Comparison of ENCODE assay signal across 8 cellular contexts in genomic region chr7:130560972-130561371, GRCh38.
DNase-seq lines count a peak whose midpoint lies in the region; ATAC-seq and TF ChIP-seq lines count a peak whose summit lies in the region.

No MANE protein-coding gene starts in this region.

- H3K27ac Mint-ChIP-seq in nephron progenitor cell: no peak overlapping the region

- no peak overlapping the region for H3K27ac ChIP-seq in cardiac muscle cell
- H3K27ac ChIP-seq in epithelial cell of prostate: no peak overlapping the region

- intact Hi-C loops in cardiac septum (cut with DNase I): no loop called here

- H3K9me3 ChIP-seq in cardiac muscle cell (ENCODE audit: low read depth): no peaks in the 10 kb centered on the region

- no peak overlapping the region for H3K4me3 Mint-ChIP-seq in nephron progenitor cell

- ATAC-seq in HG02852 (IDR thresholded peaks at IDR 0.05; ENCODE audit: unreplicated experiment): peak; percentile 79

- H3K4me1 Mint-ChIP-seq in nephron progenitor cell: no peaks in the 10 kb centered on the region

- peaks cover 9% of the 10 kb centered on the region for H3K36me3 ChIP-seq in cardiac muscle cell

- TF ChIP-seq CTCF in cardiac muscle cell (IDR thresholded peaks at IDR 0.05; ENCODE audit: low read depth, low read length): peak; percentile 26
- TF ChIP-seq CTCF in nephron progenitor cell (IDR thresholded peaks at IDR 0.05): no peak

- no peaks in the 10 kb centered on the region for H3K27me3 Mint-ChIP-seq in nephron progenitor cell (ENCODE audit: low read depth, poor library complexity)

- peaks cover 79% of the 10 kb centered on the region for H3K36me3 Mint-ChIP-seq in nephron progenitor cell (ENCODE audit: low read depth)

- peaks cover 26% of the 10 kb centered on the region for H3K9me3 Mint-ChIP-seq in nephron progenitor cell

- DNase-seq in cardiac muscle cell (ENCODE audit: low read depth in 1 of 2, low spot score in 1 of 2) (peak in 1 of 2 donors; percentile 62), cardiac septum (ENCODE audit: low spot score) (no peak), NCI-H748 treated with DMSO at 0.1 percent for 48 hours (lab: John Stamatoyannopoulos, UW) (peak; percentile 73), epithelial cell of prostate (ENCODE audit: low read depth, low spot score) (peak; percentile 10), SHP77 treated with DMSO at 0.1 percent for 48 hours (lab: John Stamatoyannopoulos, UW) (no peak), nephron progenitor cell (no peak), activated gamma-delta T cell treated with Interleukin-2 at 50 U/mL for 16 hours (no peak)

- H3K27me3 ChIP-seq in cardiac muscle cell: no peaks in the 10 kb centered on the region

- H3K4me1 ChIP-seq in cardiac muscle cell (ENCODE audit: low read depth): no peaks in the 10 kb centered on the region

- no peak overlapping the region for H3K4me3 ChIP-seq in cardiac muscle cell

Comparison
In these comparisons a context has a peak if more than half of its experiments do, and no peak if none do; other contexts are left out.
1. DNase-seq: peak in NCI-H748 treated with DMSO at 0.1 percent for 48 hours (single experiment) and epithelial cell of prostate (single experiment); none in cardiac septum (single experiment), SHP77 treated with DMSO at 0.1 percent for 48 hours (single experiment), nephron progenitor cell (single experiment) and activated gamma-delta T cell treated with Interleukin-2 at 50 U/mL for 16 hours (single experiment).